ENCODE assay signal across 22 cellular contexts in the genomic region with DNA sequence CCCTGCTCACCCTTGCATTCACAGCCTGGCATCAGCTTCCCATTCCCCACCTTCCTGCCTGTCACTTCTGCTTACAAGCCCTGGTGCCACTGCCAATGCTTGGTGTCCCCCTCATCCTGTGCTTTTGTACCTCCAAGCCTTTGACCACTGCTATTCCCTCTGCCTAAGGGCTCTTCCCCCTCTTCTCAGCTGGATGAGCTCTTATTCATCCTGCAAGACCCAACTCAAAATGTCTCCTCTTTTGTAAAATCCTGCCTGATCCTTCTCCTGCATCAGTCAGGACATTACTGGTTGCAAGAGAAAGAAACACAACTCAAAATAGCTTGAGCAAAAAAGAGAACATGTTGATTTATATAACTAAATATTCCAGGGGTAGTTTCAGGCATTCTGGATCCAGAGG.
DNase-seq lines count a peak whose midpoint lies in the region; ATAC-seq and TF ChIP-seq lines count a peak whose summit lies in the region.
"Had no signal": no experiment of that assay in that cellular context is flagged by ENCODE, and none has a peak within 500 bp of the region (broad histone marks: within the 10 kb centered on the region; RNA-seq: fewer than 3 reads in every experiment).

No MANE protein-coding gene starts in this region.

- intact Hi-C loops in sciatic nerve (cut with DNase I) = no loop called here

- CTCF ChIA-PET in activated naive CD4-positive, alpha-beta T cell treated with anti-CD3 and anti-CD28 coated beads, Interleukin-2, amount 10 ng/mL, durations not matched to agents 7 days and 5 days (lab: Charles Lee) = no interaction called here
- CTCF ChIA-PET in activated CD4-positive, alpha-beta memory T cell treated with anti-CD3 and anti-CD28 coated beads, Interleukin-2, amount 10 ng/mL, durations not matched to agents 7 days and 5 days (lab: Charles Lee) = no interaction called here

- no peak for DNase-seq in activated naive CD4-positive, alpha-beta T cell treated with anti-CD3 and anti-CD28 coated beads, Interleukin-2, amount 50 U/mL, for 72 hours (ENCODE audit: low spot score in 2 of 2)
- no peak for DNase-seq in activated naive CD4-positive, alpha-beta T cell treated with anti-CD3 and anti-CD28 coated beads, Interleukin-2, amount 10 ng/mL, durations not matched to agents 7 days and 5 days
- no peak for DNase-seq in central memory CD8-positive, alpha-beta T cell (ENCODE audit: low spot score in 2 of 2)
- DNase-seq in neural crest cell (ENCODE audit: low read depth, low spot score) = no peak
- DNase-seq in stimulated activated naive CD4-positive, alpha-beta T cell (lab: John Stamatoyannopoulos, UW) = no peak
- no peak for DNase-seq in activated CD4-positive, alpha-beta memory T cell treated with anti-CD3 and anti-CD28 coated beads, Interleukin-2, amount 10 ng/mL, durations not matched to agents 7 days and 5 days
- no peak for DNase-seq in sciatic nerve (ENCODE audit: low spot score)
- no peak for DNase-seq in omental fat pad (ENCODE audit: low spot score)
- DNase-seq: 8988T; ACHN; BE2C; CD4-positive, alpha-beta T cell; H7; KBM-7; MG63; NCI-H1105 treated with DMSO at 0.1 percent for 48 hours; NCI-H146; NCI-H1930; NCI-H2107; NCI-H446; NCI-H524 treated with DMSO at 0.1 percent for 48 hours; NCI-H774 had no signal

- H3K4me3 Mint-ChIP-seq in activated naive CD4-positive, alpha-beta T cell treated with anti-CD3 and anti-CD28 coated beads, Interleukin-2, amount 10 ng/mL, durations not matched to agents 7 days and 5 days = no peak overlapping the region
- no peak overlapping the region for H3K4me3 Mint-ChIP-seq in central memory CD8-positive, alpha-beta T cell
- H3K4me3 Mint-ChIP-seq in neural crest cell = no peak overlapping the region
- no peak overlapping the region for H3K4me3 Mint-ChIP-seq in activated CD4-positive, alpha-beta memory T cell treated with anti-CD3 and anti-CD28 coated beads, Interleukin-2, amount 10 ng/mL, durations not matched to agents 7 days and 5 days
- H3K4me3 Mint-ChIP-seq: CD4-positive, alpha-beta T cell had no signal

- no peak for ATAC-seq in activated naive CD4-positive, alpha-beta T cell treated with anti-CD3 and anti-CD28 coated beads, Interleukin-2, amount 50 U/mL, for 72 hours
- no peak for ATAC-seq in central memory CD8-positive, alpha-beta T cell (replicated peaks; ENCODE audit: extremely low read depth, poor library complexity, severe bottlenecking)
- ATAC-seq in sciatic nerve (no peak), omental fat pad (ENCODE audit: low FRiP score) (no peak)

- POLR2A ChIA-PET in activated CD4-positive, alpha-beta memory T cell treated with anti-CD3 and anti-CD28 coated beads, Interleukin-2, amount 10 ng/mL, durations not matched to agents 7 days and 5 days (lab: Charles Lee) = no interaction called here

- H3K36me3 Mint-ChIP-seq in activated naive CD4-positive, alpha-beta T cell treated with anti-CD3 and anti-CD28 coated beads, Interleukin-2, amount 50 U/mL, for 72 hours = no peaks in the 10 kb centered on the region
- no peaks in the 10 kb centered on the region for H3K36me3 Mint-ChIP-seq in activated naive CD4-positive, alpha-beta T cell treated with anti-CD3 and anti-CD28 coated beads, Interleukin-2, amount 10 ng/mL, durations not matched to agents 7 days and 5 days
- no peaks in the 10 kb centered on the region for H3K36me3 Mint-ChIP-seq in central memory CD8-positive, alpha-beta T cell (ENCODE audit: insufficient read depth)
- H3K36me3 Mint-ChIP-seq in neural crest cell (ENCODE audit: low read depth) = no peaks in the 10 kb centered on the region
- no peaks in the 10 kb centered on the region for H3K36me3 Mint-ChIP-seq in activated CD4-positive, alpha-beta memory T cell treated with anti-CD3 and anti-CD28 coated beads, Interleukin-2, amount 10 ng/mL, durations not matched to agents 7 days and 5 days (ENCODE audit: low read depth)

- TF ChIP-seq CTCF in neural crest cell (conservative IDR thresholded peaks at IDR 0.05) (no peak), omental fat pad (IDR thresholded peaks at IDR 0.05) (no peak)

- peak overlapping the region; percentile 6 to 53 for H3K27ac Mint-ChIP-seq in activated naive CD4-positive, alpha-beta T cell treated with anti-CD3 and anti-CD28 coated beads, Interleukin-2, amount 50 U/mL, for 72 hours
- H3K27ac Mint-ChIP-seq in activated naive CD4-positive, alpha-beta T cell treated with anti-CD3 and anti-CD28 coated beads, Interleukin-2, amount 10 ng/mL, durations not matched to agents 7 days and 5 days = no peak overlapping the region
- H3K27ac Mint-ChIP-seq in central memory CD8-positive, alpha-beta T cell (ENCODE audit: low read depth) = peak overlapping the region; percentile 18
- H3K27ac Mint-ChIP-seq in neural crest cell (ENCODE audit: unreplicated experiment) = peak overlapping the region; percentile 38
- H3K27ac Mint-ChIP-seq in activated CD4-positive, alpha-beta memory T cell treated with anti-CD3 and anti-CD28 coated beads, Interleukin-2, amount 10 ng/mL, durations not matched to agents 7 days and 5 days = no peak overlapping the region
- H3K27ac Mint-ChIP-seq: CD4-positive, alpha-beta T cell had no signal

- H3K4me1 Mint-ChIP-seq in activated naive CD4-positive, alpha-beta T cell treated with anti-CD3 and anti-CD28 coated beads, Interleukin-2, amount 10 ng/mL, durations not matched to agents 7 days and 5 days = peaks cover 2% of the 10 kb centered on the region
- peaks cover 7% of the 10 kb centered on the region for H3K4me1 Mint-ChIP-seq in central memory CD8-positive, alpha-beta T cell
- peaks cover 14% of the 10 kb centered on the region for H3K4me1 Mint-ChIP-seq in neural crest cell
- H3K4me1 Mint-ChIP-seq in activated CD4-positive, alpha-beta memory T cell treated with anti-CD3 and anti-CD28 coated beads, Interleukin-2, amount 10 ng/mL, durations not matched to agents 7 days and 5 days = peaks cover 3% of the 10 kb centered on the region

- no peaks in the 10 kb centered on the region for H3K9me3 Mint-ChIP-seq in activated naive CD4-positive, alpha-beta T cell treated with anti-CD3 and anti-CD28 coated beads, Interleukin-2, amount 50 U/mL, for 72 hours
- H3K9me3 Mint-ChIP-seq in activated naive CD4-positive, alpha-beta T cell treated with anti-CD3 and anti-CD28 coated beads, Interleukin-2, amount 10 ng/mL, durations not matched to agents 7 days and 5 days = no peaks in the 10 kb centered on the region
- H3K9me3 Mint-ChIP-seq in central memory CD8-positive, alpha-beta T cell = no peaks in the 10 kb centered on the region
- H3K9me3 Mint-ChIP-seq in neural crest cell = no peaks in the 10 kb centered on the region
- no peaks in the 10 kb centered on the region for H3K9me3 Mint-ChIP-seq in activated CD4-positive, alpha-beta memory T cell treated with anti-CD3 and anti-CD28 coated beads, Interleukin-2, amount 10 ng/mL, durations not matched to agents 7 days and 5 days
- H3K9me3 Mint-ChIP-seq: CD4-positive, alpha-beta T cell had no signal

- peaks cover 53% of the 10 kb centered on the region for H3K27me3 Mint-ChIP-seq in activated naive CD4-positive, alpha-beta T cell treated with anti-CD3 and anti-CD28 coated beads, Interleukin-2, amount 10 ng/mL, durations not matched to agents 7 days and 5 days
- H3K27me3 Mint-ChIP-seq in central memory CD8-positive, alpha-beta T cell = no peaks in the 10 kb centered on the region
- peaks cover 13% of the 10 kb centered on the region for H3K27me3 Mint-ChIP-seq in neural crest cell (ENCODE audit: low read depth)
- H3K27me3 Mint-ChIP-seq in activated CD4-positive, alpha-beta memory T cell treated with anti-CD3 and anti-CD28 coated beads, Interleukin-2, amount 10 ng/mL, durations not matched to agents 7 days and 5 days = peaks cover 7% of the 10 kb centered on the region
- H3K27me3 Mint-ChIP-seq: CD4-positive, alpha-beta T cell had no signal

Comparison
In these comparisons a context has a peak if more than half of its experiments do, and no peak if none do; other contexts are left out.
1. H3K27ac Mint-ChIP-seq: peak in activated naive CD4-positive, alpha-beta T cell treated with anti-CD3 and anti-CD28 coated beads, Interleukin-2, amount 50 U/mL, for 72 hours (2 of 2), central memory CD8-positive, alpha-beta T cell (single experiment) and neural crest cell (single experiment); none in activated naive CD4-positive, alpha-beta T cell treated with anti-CD3 and anti-CD28 coated beads, Interleukin-2, amount 10 ng/mL, durations not matched to agents 7 days and 5 days (single experiment) and activated CD4-positive, alpha-beta memory T cell treated with anti-CD3 and anti-CD28 coated beads, Interleukin-2, amount 10 ng/mL, durations not matched to agents 7 days and 5 days (single experiment).